29 cellular contexts compared by ENCODE assay signal in the genomic region with DNA sequence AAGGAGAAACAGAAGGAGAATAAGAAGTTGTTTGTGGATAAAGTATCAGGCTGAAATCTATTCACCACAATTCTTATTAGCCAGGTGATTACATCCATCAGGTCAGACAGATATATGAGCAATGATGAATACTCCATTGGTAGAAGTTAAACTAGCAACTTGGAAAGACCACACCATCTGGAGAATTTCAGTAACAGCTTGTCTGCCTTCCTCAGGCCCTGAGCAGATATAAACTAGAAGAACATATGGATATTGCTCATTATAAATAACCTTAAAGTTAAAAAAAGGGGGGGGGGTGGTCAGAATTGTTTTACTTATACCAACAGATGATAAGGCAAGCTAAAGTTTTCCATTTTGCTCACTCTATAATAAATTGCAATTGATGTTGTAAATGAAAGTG. TPM values are rescaled to one million over a fixed set of nuclear protein-coding genes. Genes with fewer than 3 reads are reported as not detected.
"Had no signal": no experiment of that assay in that cellular context is flagged by ENCODE, and none has a peak within 500 bp of the region (broad histone marks: within the 10 kb centered on the region; RNA-seq: fewer than 3 reads in every experiment).

No MANE protein-coding gene starts in this region.

- H3K9ac ChIP-seq: SK-N-SH had no signal

- DNase-seq: activated CD4-positive, alpha-beta T cell treated with anti-CD3 and anti-CD28 coated beads, Interleukin-2, amount 10 ng/mL, durations not matched to agents 24 days and 14 days; activated CD4-positive, alpha-beta T cell treated with anti-CD3 and anti-CD28 coated beads, Interleukin-2, amount 50 U/mL, for 4 hours; activated CD8-positive, alpha-beta T cell treated with anti-CD3 and anti-CD28 coated beads for 36 hours; activated effector memory CD4-positive, alpha-beta T cell treated with anti-CD3 and anti-CD28 coated beads, Interleukin-2, amount 50 U/mL, for 16 hours; activated naive CD4-positive, alpha-beta T cell treated with Interleukin-2 at 50 U/mL for 16 hours; activated naive CD8-positive, alpha-beta T cell treated with anti-CD3 and anti-CD28 coated beads, Interleukin-2, amount 10 ng/mL, durations not matched to agents 7 days and 5 days; activated T-cell treated with anti-CD3 and anti-CD28 coated beads, Interleukin-2, amount 50 U/mL, for 1 hour; activated T-cell treated with anti-CD3 and anti-CD28 coated beads, Interleukin-2, amount 50 U/mL, for 72 hours; anterior cingulate cortex; central memory CD4-positive, alpha-beta T cell; MG63; NCI-H1048; NCI-H1105 treated with DMSO at 0.1 percent for 48 hours; NCI-H1436; NCI-H1694; NCI-H1930; NCI-H345; NCI-H524 treated with DMSO at 0.1 percent for 48 hours; PC-3; Peyer's patch; RPMI8226; SHP77 treated with DMSO at 0.1 percent for 48 hours; SK-N-SH had no signal

- H3K27me3 ChIP-seq: MG63, Peyer's patch, SJSA1 had no signal

- FAIRE-seq: TTC549 had no signal

- H3K9me2 ChIP-seq: SK-N-SH had no signal

- ATAC-seq: activated CD8-positive, alpha-beta T cell treated with anti-CD3 and anti-CD28 coated beads for 36 hours; activated T-cell treated with anti-CD3 and anti-CD28 coated beads, Interleukin-2, amount 50 U/mL, for 72 hours; activated T-helper 17 cell treated with anti-CD3 and anti-CD28 coated beads, Interleukin-2, amount 50 U/mL, for 72 hours; PC-3 had no signal

- H3K4me2 ChIP-seq: SK-N-SH had no signal

- H3K36me3 ChIP-seq: Peyer's patch had no signal

- H3K27ac ChIP-seq: Peyer's patch, SJSA1 had no signal

- H3K4me3 ChIP-seq: MG63, Peyer's patch, SJSA1 had no signal

- H3K9me3 ChIP-seq: MG63, Peyer's patch, SJSA1, SK-N-SH had no signal

RNA-seq across cellular contexts. Expression of gene DAB2, which starts 10.4 kb away (rescaled TPM):
- total RNA-seq: activated CD4-positive, alpha-beta T cell treated with anti-CD3 and anti-CD28 coated beads, Interleukin-2, amount 10 ng/mL, durations not matched to agents 24 days and 14 days; activated CD8-positive, alpha-beta memory T cell treated with anti-CD3 and anti-CD28 coated beads for 36 hours; activated T-cell treated with anti-CD3 and anti-CD28 coated beads, Interleukin-2, amount 50 U/mL, for 72 hours had no signal

RNA-seq across cellular contexts. Expression of gene C9, which starts 50.1 kb away (rescaled TPM):
- total RNA-seq: activated CD4-positive, alpha-beta T cell treated with anti-CD3 and anti-CD28 coated beads, Interleukin-2, amount 10 ng/mL, durations not matched to agents 24 days and 14 days; activated CD8-positive, alpha-beta memory T cell treated with anti-CD3 and anti-CD28 coated beads for 36 hours; activated CD8-positive, alpha-beta T cell treated with anti-CD3 and anti-CD28 coated beads for 36 hours; activated naive CD8-positive, alpha-beta T cell treated with anti-CD3 and anti-CD28 coated beads, Interleukin-2, amount 10 ng/mL, durations not matched to agents 7 days and 5 days; activated T-cell treated with anti-CD3 and anti-CD28 coated beads, Interleukin-2, amount 50 U/mL, for 72 hours; activated T-helper 17 cell treated with anti-CD3 and anti-CD28 coated beads, Interleukin-2, amount 50 U/mL, for 72 hours; cerebellum; NCI-H460; PC-3; Peyer's patch had no signal
- polyA plus RNA-seq: SK-N-SH had no signal
